In genomic region chr6:89260832-89261231, GRCh38 we compare ENCODE assay signal across 13 cellular contexts. TPM values are rescaled to one million over a fixed set of nuclear protein-coding genes. Genes with fewer than 3 reads are reported as not detected.
A peak's percentile ranks its signal among the peaks of the same experiment; 100 is the strongest.
DNase-seq lines count a peak whose midpoint lies in the region; ATAC-seq and TF ChIP-seq lines count a peak whose summit lies in the region.
"Had no signal": no experiment of that assay in that cellular context is flagged by ENCODE, and none has a peak within 500 bp of the region (broad histone marks: within the 10 kb centered on the region; RNA-seq: fewer than 3 reads in every experiment).

No MANE protein-coding gene starts in this region.

- no peaks in the 10 kb centered on the region for H3K27me3 Mint-ChIP-seq in activated CD4-positive, alpha-beta T cell treated with anti-CD3 and anti-CD28 coated beads for 36 hours
- peaks cover 2% of the 10 kb centered on the region for H3K27me3 Mint-ChIP-seq in activated CD4-positive, alpha-beta T cell treated with anti-CD3 and anti-CD28 coated beads, Interleukin-2, amount 10 ng/mL, durations not matched to agents 24 days and 14 days
- peaks cover 5% of the 10 kb centered on the region for H3K27me3 Mint-ChIP-seq in osteocyte (ENCODE audit: unreplicated experiment)

- H3K27ac ChIP-seq in SJCRH30: no peak overlapping the region
- H3K27ac ChIP-seq: heart right ventricle had no signal

- TF ChIP-seq CTCF in osteocyte (IDR thresholded peaks at IDR 0.05): no peak

- H3K36me3 Mint-ChIP-seq in activated CD4-positive, alpha-beta T cell treated with anti-CD3 and anti-CD28 coated beads for 36 hours (ENCODE audit: low read depth): no peaks in the 10 kb centered on the region
- H3K36me3 Mint-ChIP-seq in activated CD4-positive, alpha-beta T cell treated with anti-CD3 and anti-CD28 coated beads, Interleukin-2, amount 10 ng/mL, durations not matched to agents 24 days and 14 days (ENCODE audit: low read depth): no peaks in the 10 kb centered on the region
- H3K36me3 Mint-ChIP-seq in osteocyte (ENCODE audit: unreplicated experiment): no peaks in the 10 kb centered on the region

- no peaks in the 10 kb centered on the region for H3K9me3 ChIP-seq in SJCRH30 (replicated peaks)
- H3K9me3 ChIP-seq in HAP-1: no peaks in the 10 kb centered on the region
- H3K9me3 ChIP-seq: heart right ventricle had no signal

- H3K4me3 Mint-ChIP-seq in activated CD4-positive, alpha-beta T cell treated with anti-CD3 and anti-CD28 coated beads for 36 hours: no peak overlapping the region
- H3K4me3 Mint-ChIP-seq in activated CD4-positive, alpha-beta T cell treated with anti-CD3 and anti-CD28 coated beads, Interleukin-2, amount 10 ng/mL, durations not matched to agents 24 days and 14 days: no peak overlapping the region
- H3K4me3 Mint-ChIP-seq in osteocyte (ENCODE audit: unreplicated experiment): no peak overlapping the region

- H3K4me3 ChIP-seq in SJCRH30 (no peak overlapping the region), HAP-1 (no peak overlapping the region)
- H3K4me3 ChIP-seq: heart right ventricle had no signal

- H3K27me3 ChIP-seq in SJCRH30: no peaks in the 10 kb centered on the region
- H3K27me3 ChIP-seq in HAP-1 (ENCODE audit: low read depth): no peaks in the 10 kb centered on the region
- H3K27me3 ChIP-seq: heart right ventricle had no signal

- H3K4me1 Mint-ChIP-seq in activated CD4-positive, alpha-beta T cell treated with anti-CD3 and anti-CD28 coated beads for 36 hours: peaks cover 4% of the 10 kb centered on the region
- peaks cover 2% of the 10 kb centered on the region for H3K4me1 Mint-ChIP-seq in activated CD4-positive, alpha-beta T cell treated with anti-CD3 and anti-CD28 coated beads, Interleukin-2, amount 10 ng/mL, durations not matched to agents 24 days and 14 days
- H3K4me1 Mint-ChIP-seq in osteocyte (ENCODE audit: unreplicated experiment): no peaks in the 10 kb centered on the region

- POLR2A ChIA-PET in activated CD4-positive, alpha-beta T cell treated with anti-CD3 and anti-CD28 coated beads for 36 hours (lab: Charles Lee): no interaction called here

- peaks cover 3% of the 10 kb centered on the region for H3K4me1 ChIP-seq in SJCRH30
- no peaks in the 10 kb centered on the region for H3K4me1 ChIP-seq in HAP-1

- in situ Hi-C loops in HAP-1 (cut with MboI; ENCODE audit: low sequenced_read_pairs): no loop called here

- DNase-seq in activated CD4-positive, alpha-beta T cell treated with anti-CD3 and anti-CD28 coated beads for 36 hours: no peak
- no peak for DNase-seq in activated CD4-positive, alpha-beta T cell treated with anti-CD3 and anti-CD28 coated beads, Interleukin-2, amount 10 ng/mL, durations not matched to agents 24 days and 14 days
- DNase-seq in MV-4-11 (lab: John Stamatoyannopoulos, UW) (peak; percentile 70), SJCRH30 (peak; percentile 22 to 66), osteocyte (ENCODE audit: extremely low spot score, unreplicated experiment) (peak; percentile 38), HAP-1 (ENCODE audit: low spot score in 2 of 2) (no peak), kidney tubule cell (ENCODE audit: low spot score) (no peak)
- DNase-seq: activated T-cell treated with anti-CD3 and anti-CD28 coated beads for 4 hours, heart right ventricle, IMR-90 had no signal

- no peaks in the 10 kb centered on the region for H3K36me3 ChIP-seq in SJCRH30
- H3K36me3 ChIP-seq in HAP-1 (replicated peaks): no peaks in the 10 kb centered on the region
- H3K36me3 ChIP-seq: heart right ventricle had no signal

- no peaks in the 10 kb centered on the region for H3K9me3 Mint-ChIP-seq in activated CD4-positive, alpha-beta T cell treated with anti-CD3 and anti-CD28 coated beads for 36 hours (ENCODE audit: low read depth)
- no peaks in the 10 kb centered on the region for H3K9me3 Mint-ChIP-seq in activated CD4-positive, alpha-beta T cell treated with anti-CD3 and anti-CD28 coated beads, Interleukin-2, amount 10 ng/mL, durations not matched to agents 24 days and 14 days
- H3K9me3 Mint-ChIP-seq in osteocyte (ENCODE audit: unreplicated experiment): no peaks in the 10 kb centered on the region

- CTCF ChIA-PET in activated CD4-positive, alpha-beta T cell treated with anti-CD3 and anti-CD28 coated beads for 36 hours (lab: Charles Lee): no interaction called here

- no peak overlapping the region for H3K27ac Mint-ChIP-seq in activated CD4-positive, alpha-beta T cell treated with anti-CD3 and anti-CD28 coated beads for 36 hours
- H3K27ac Mint-ChIP-seq in activated CD4-positive, alpha-beta T cell treated with anti-CD3 and anti-CD28 coated beads, Interleukin-2, amount 10 ng/mL, durations not matched to agents 24 days and 14 days: no peak overlapping the region
- H3K27ac Mint-ChIP-seq in osteocyte (ENCODE audit: unreplicated experiment): no peak overlapping the region

- intact Hi-C loops in activated CD4-positive, alpha-beta T cell treated with anti-CD3 and anti-CD28 coated beads for 36 hours (cut with DNase I, micrococcal nuclease): no loop called here
- intact Hi-C loops in activated CD4-positive, alpha-beta T cell treated with anti-CD3 and anti-CD28 coated beads, Interleukin-2, amount 10 ng/mL, durations not matched to agents 24 days and 14 days (cut with micrococcal nuclease): no loop called here

- ATAC-seq in activated CD4-positive, alpha-beta T cell treated with anti-CD3 and anti-CD28 coated beads for 36 hours: peak; percentile 47
- ATAC-seq in HG02759 (IDR thresholded peaks at IDR 0.05; ENCODE audit: unreplicated experiment): no peak

RNA-seq across cellular contexts. Expression of gene GABRR1, which starts 43.7 kb away (rescaled TPM):
- total RNA-seq in activated CD4-positive, alpha-beta T cell treated with anti-CD3 and anti-CD28 coated beads for 36 hours: not detected
- total RNA-seq in activated CD4-positive, alpha-beta T cell treated with anti-CD3 and anti-CD28 coated beads, Interleukin-2, amount 10 ng/mL, durations not matched to agents 24 days and 14 days: not detected in 2 replicates
- total RNA-seq in SJCRH30 (2014; rRNA removed; shearing (Covaris generic)): 0.26 and 0.30 TPM in 2 replicates
- total RNA-seq in osteocyte: not detected in 2 replicates
- total RNA-seq: chondrocyte, heart right ventricle, IMR-90, subcutaneous adipose tissue had no signal

RNA-seq across cellular contexts. Expression of gene GABRR2, which starts 54.3 kb away (rescaled TPM):
- under 1 TPM; 0.14 to 0.49 TPM for total RNA-seq in activated CD4-positive, alpha-beta T cell treated with anti-CD3 and anti-CD28 coated beads for 36 hours
- 0.19 and 1.0 TPM in 2 replicates for total RNA-seq in activated CD4-positive, alpha-beta T cell treated with anti-CD3 and anti-CD28 coated beads, Interleukin-2, amount 10 ng/mL, durations not matched to agents 24 days and 14 days
- 0.32 and 0.33 TPM in 2 replicates for total RNA-seq in SJCRH30 (2014; rRNA removed; shearing (Covaris generic))
- total RNA-seq in osteocyte: 0.68 and 0.97 TPM in 2 replicates
- total RNA-seq: IMR-90 had no signal

Comparison
In these comparisons a context has a peak if more than half of its experiments do, and no peak if none do; other contexts are left out.
1. DNase-seq: peak in MV-4-11 (single experiment), SJCRH30 (2 of 2) and osteocyte (single experiment); none in activated CD4-positive, alpha-beta T cell treated with anti-CD3 and anti-CD28 coated beads for 36 hours (single experiment), activated CD4-positive, alpha-beta T cell treated with anti-CD3 and anti-CD28 coated beads, Interleukin-2, amount 10 ng/mL, durations not matched to agents 24 days and 14 days (single experiment), HAP-1 (0 of 2) and kidney tubule cell (single experiment).